ENCODE assay signal across 8 cellular contexts in the genomic region with DNA sequence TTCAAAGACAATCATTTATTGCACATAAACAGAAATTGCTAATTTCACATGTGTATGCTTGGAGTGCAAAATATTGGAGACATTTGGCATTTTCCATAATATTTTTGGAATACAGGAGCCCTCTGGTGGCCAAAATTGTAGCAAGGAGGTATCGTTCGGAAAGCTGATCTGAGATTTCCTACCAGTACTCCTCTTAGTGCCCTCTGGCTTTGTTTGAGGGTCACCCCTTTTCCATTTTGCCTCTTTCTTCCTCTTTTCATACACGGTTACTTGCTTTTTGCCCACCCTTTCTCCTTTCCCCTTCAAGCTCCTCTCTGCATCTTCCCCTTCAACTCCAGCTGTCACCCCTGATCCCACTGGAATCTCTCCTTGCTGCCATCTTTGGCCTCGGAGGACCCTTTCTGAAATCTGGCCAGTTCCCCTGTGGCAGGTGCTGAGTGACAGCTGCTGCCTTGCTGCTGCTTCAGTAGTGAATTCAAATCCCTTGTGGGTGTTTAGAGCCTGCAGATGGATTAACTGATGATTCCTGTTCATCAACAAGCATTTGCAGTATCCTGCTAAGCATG.
DNase-seq lines count a peak whose midpoint lies in the region; ATAC-seq, FAIRE-seq and TF ChIP-seq lines count a peak whose summit lies in the region.

No MANE protein-coding gene starts in this region.

- DNase-seq in DMS53 treated with DMSO at 0.1 percent for 48 hours (lab: John Stamatoyannopoulos, UW; ENCODE audit: unreplicated experiment) (peak; percentile 99), astrocyte of the spinal cord (ENCODE audit: low read depth, low spot score) (peak; percentile 40), left lobe of liver (ENCODE audit: low spot score) (no peak), urothelium cell line (ENCODE audit: low spot score) (peak; percentile 58), NCI-H1092 treated with DMSO at 0.1 percent for 48 hours (lab: John Stamatoyannopoulos, UW) (no peak), NCI-H446 treated with DMSO at 0.1 percent for 48 hours (lab: John Stamatoyannopoulos, UW) (no peak)
- DNase-seq in Jurkat, Clone E6-1 (ENCODE audit: low read depth, low spot score), result peak; percentile 23

- H3K4me3 ChIP-seq in Jurkat, Clone E6-1 (ENCODE audit: low read length), result no peak overlapping the region
- no peak overlapping the region for H3K4me3 ChIP-seq in astrocyte of the spinal cord (ENCODE audit: low read depth, low read length)

- peak; percentile 62 for TF ChIP-seq CTCF in astrocyte of the spinal cord (IDR thresholded peaks at IDR 0.05; ENCODE audit: low read depth, low read length)

- ATAC-seq in left lobe of liver, result peak; percentile 81
- ATAC-seq in GM21526 (IDR thresholded peaks at IDR 0.05; ENCODE audit: low FRiP score, unreplicated experiment), result no peak

- in situ Hi-C loops in astrocyte of the spinal cord (cut with HindIII; ENCODE audit: low sequenced_read_pairs), result no loop called here

- FAIRE-seq in urothelium cell line (lab: Jason Lieb, UNC), result no peak

Comparison
In these comparisons a context has a peak if more than half of its experiments do, and no peak if none do; other contexts are left out.
1. DNase-seq: peak in DMS53 treated with DMSO at 0.1 percent for 48 hours (single experiment), Jurkat, Clone E6-1 (single experiment), astrocyte of the spinal cord (single experiment) and urothelium cell line (single experiment); none in left lobe of liver (single experiment), NCI-H1092 treated with DMSO at 0.1 percent for 48 hours (single experiment) and NCI-H446 treated with DMSO at 0.1 percent for 48 hours (single experiment).